Comparison of ENCODE assay signal across 9 cellular contexts in genomic region chr19:42131149-42132029, GRCh38. TPM values are rescaled to one million over a fixed set of nuclear protein-coding genes. Genes with fewer than 3 reads are reported as not detected.
DNase-seq lines count a peak whose midpoint lies in the region; ATAC-seq, FAIRE-seq and TF ChIP-seq lines count a peak whose summit lies in the region.
"Had no signal": no experiment of that assay in that cellular context is flagged by ENCODE, and none has a peak within 500 bp of the region (broad histone marks: within the 10 kb centered on the region; RNA-seq: fewer than 3 reads in every experiment).

No MANE protein-coding gene starts in this region.

- WGBS in neuronal stem cell (ENCODE audit: extremely low coverage in 2 of 2, insufficient read length in 2 of 2, insufficient replicate concordance in 1 of 2), 2 donors, result no CpG with 5 or more reads among the region's 6 CpGs

- no peak for ATAC-seq in HG03571 (IDR thresholded peaks at IDR 0.05; ENCODE audit: unreplicated experiment)

- no peak overlapping the region for H4K91ac ChIP-seq in neuronal stem cell (ENCODE audit: low read depth, low read length, poor library complexity)

- no peak overlapping the region for H4K8ac ChIP-seq in neuronal stem cell (ENCODE audit: low read depth, low read length)

- no peak overlapping the region for H2AFZ ChIP-seq in OCI-LY3 (ENCODE audit: low read depth, low read length)
- no peak overlapping the region for H2AFZ ChIP-seq in neuronal stem cell (ENCODE audit: low read length)

- H3K4me1 ChIP-seq in OCI-LY3 (ENCODE audit: low read length) (peaks cover 46% of the 10 kb centered on the region), neuronal stem cell (ENCODE audit: control insufficient read depth in 2 of 2, insufficient read depth in 1 of 2, low read depth in 1 of 2, low read length in 2 of 2) (peaks cover 8 to 11% of the 10 kb centered on the region in 2 donors)
- H3K4me1 ChIP-seq in effector memory CD4-positive, alpha-beta T cell (ENCODE audit: control insufficient read depth, insufficient read depth, low read length, poor library complexity, severe bottlenecking), result peaks cover 52% of the 10 kb centered on the region

- H3K18ac ChIP-seq in neuronal stem cell (ENCODE audit: low read length), result no peak overlapping the region

- peak overlapping the region; percentile 85 for H3K4me3 ChIP-seq in GM12865 (ENCODE audit: low read depth, low read length)
- H3K4me3 ChIP-seq in OCI-LY3 (ENCODE audit: low read length), result peak overlapping the region; percentile 94
- H3K4me3 ChIP-seq in effector memory CD4-positive, alpha-beta T cell (ENCODE audit: insufficient read depth, low read depth, low read length, poor library complexity, severe bottlenecking), result peak overlapping the region; percentile 69
- peak overlapping the region in 1 of 2 donors; percentile 27 for H3K4me3 ChIP-seq in neuronal stem cell (ENCODE audit: low read length in 2 of 2)

- DNase-seq in GM12865 (ENCODE audit: low read depth), result peak; percentile 29
- no peak for DNase-seq in effector memory CD4-positive, alpha-beta T cell
- no peak for DNase-seq in neuronal stem cell (ENCODE audit: low spot score)
- no peak for DNase-seq in DMS53 (lab: John Stamatoyannopoulos, UW)
- DNase-seq in HT-29 (ENCODE audit: low spot score), result no peak
- DNase-seq in H54 (ENCODE audit: insufficient read length, low spot score), result no peak

- no peak for FAIRE-seq in H54 (lab: Jason Lieb, UNC)

- no peak overlapping the region for H3K4ac ChIP-seq in neuronal stem cell (ENCODE audit: low read length)

- no peak overlapping the region for H2BK5ac ChIP-seq in neuronal stem cell (ENCODE audit: low read length)

- H3K9me3 ChIP-seq in OCI-LY3 (ENCODE audit: insufficient read depth, low read length) (no peaks in the 10 kb centered on the region), neuronal stem cell (replicated peaks in 1 of 2; ENCODE audit: control insufficient read depth in 2 of 2, insufficient read depth in 1 of 2, low read depth in 1 of 2, low read length in 2 of 2) (peaks cover 0 to 2% of the 10 kb centered on the region in 2 donors)
- no peaks in the 10 kb centered on the region for H3K9me3 ChIP-seq in effector memory CD4-positive, alpha-beta T cell (ENCODE audit: control insufficient read depth, low read length)
- H3K9me3 ChIP-seq: right atrium auricular region had no signal

- H2BK12ac ChIP-seq in neuronal stem cell (ENCODE audit: low read length), result no peak overlapping the region

- no peak overlapping the region for H2BK15ac ChIP-seq in neuronal stem cell (ENCODE audit: low read length)

- H3K36me3 ChIP-seq in OCI-LY3 (replicated peaks; ENCODE audit: low read depth, low read length) (peaks cover 38% of the 10 kb centered on the region), neuronal stem cell (replicated peaks in 1 of 2; ENCODE audit: control insufficient read depth in 2 of 2, insufficient read depth in 2 of 2, low read length in 2 of 2) (no peaks in the 10 kb centered on the region)
- H3K36me3 ChIP-seq in effector memory CD4-positive, alpha-beta T cell (ENCODE audit: control insufficient read depth, insufficient read depth, low read length), result no peaks in the 10 kb centered on the region
- H3K36me3 ChIP-seq: right atrium auricular region had no signal

- H3K27me3 ChIP-seq in OCI-LY3 (ENCODE audit: low read depth, low read length), result no peaks in the 10 kb centered on the region
- H3K27me3 ChIP-seq in effector memory CD4-positive, alpha-beta T cell (replicated peaks; ENCODE audit: control insufficient read depth, insufficient read depth, low read length, poor library complexity, severe bottlenecking), result no peaks in the 10 kb centered on the region
- peaks cover 2 to 82% (median 24%) of the 10 kb centered on the region in 3 experiments for H3K27me3 ChIP-seq in neuronal stem cell (ENCODE audit: control insufficient read depth in 3 of 3, insufficient read depth in 3 of 3, low read depth in 1 of 3, low read length in 3 of 3)

- TF ChIP-seq POLR2A in H54 (IDR thresholded peaks at IDR 0.05; ENCODE audit: low read depth, low read length), result no peak

- H2AK5ac ChIP-seq in neuronal stem cell (ENCODE audit: low read depth, low read length), result no peak overlapping the region

- H3K9ac ChIP-seq in OCI-LY3 (ENCODE audit: low read length) (peak overlapping the region; percentile 100), neuronal stem cell (ENCODE audit: low read depth, low read length, poor library complexity) (no peak overlapping the region)

- H3K79me1 ChIP-seq in neuronal stem cell (ENCODE audit: low read depth, low read length), result no peaks in the 10 kb centered on the region

- H3K14ac ChIP-seq in neuronal stem cell (ENCODE audit: low read length), result no peak overlapping the region

- peaks cover 66% of the 10 kb centered on the region for H3K79me2 ChIP-seq in OCI-LY3 (ENCODE audit: low read length)

- H3K4me2 ChIP-seq in OCI-LY3 (ENCODE audit: low read length), result peak overlapping the region; percentile 100
- H3K4me2 ChIP-seq in neuronal stem cell (ENCODE audit: insufficient read depth, low read length, poor library complexity, severe bottlenecking), result no peak overlapping the region

- H2BK120ac ChIP-seq in neuronal stem cell (ENCODE audit: low read depth, low read length), result no peak overlapping the region

- peak overlapping the region; percentile 44 for H3K23ac ChIP-seq in neuronal stem cell (ENCODE audit: low read depth, low read length, poor library complexity)

- H4K20me1 ChIP-seq in OCI-LY3 (ENCODE audit: insufficient read depth, low read length), result no peaks in the 10 kb centered on the region

- no peak for TF ChIP-seq CTCF in GM12865 (IDR thresholded peaks at IDR 0.05; ENCODE audit: insufficient read depth, low read depth, low read length, missing control alignments)
- no peak for TF ChIP-seq CTCF in OCI-LY3 (IDR thresholded peaks at IDR 0.05; ENCODE audit: low read depth, low read length)

- peak overlapping the region; percentile 98 for H3K27ac ChIP-seq in OCI-LY3 (ENCODE audit: low read length)
- H3K27ac ChIP-seq in effector memory CD4-positive, alpha-beta T cell (ENCODE audit: insufficient read depth, low read length, poor library complexity, severe bottlenecking), result peak overlapping the region; percentile 77
- H3K27ac ChIP-seq in neuronal stem cell (replicated peaks; ENCODE audit: low read length), result no peak overlapping the region
- H3K27ac ChIP-seq: right atrium auricular region had no signal

RNA-seq across cellular contexts. Expression of gene POU2F2, which starts 0.9 kb away (rescaled TPM):
- 2.4 TPM for polyA plus RNA-seq in neuronal stem cell (2013, experiment 1 of 2)
- polyA plus RNA-seq in neuronal stem cell (2013, experiment 2 of 2), result 2.5 TPM
- total RNA-seq in HT-29 (2014; rRNA removed; shearing (Covaris generic)), result 0.03 and 0.44 TPM in 2 replicates

RNA-seq across cellular contexts. Expression of gene ZNF574, which starts 55.4 kb away (rescaled TPM):
- 13.3 TPM for polyA plus RNA-seq in neuronal stem cell (2013, experiment 1 of 2)
- polyA plus RNA-seq in neuronal stem cell (2013, experiment 2 of 2), result 13.5 TPM
- 44.5 and 48.5 TPM in 2 replicates for total RNA-seq in HT-29 (2014; rRNA removed; shearing (Covaris generic))
